Comparison of ENCODE assay signal across 8 cellular contexts in genomic region chr19:42270346-42271044, GRCh38. TPM values are rescaled to one million over a fixed set of nuclear protein-coding genes. Genes with fewer than 3 reads are reported as not detected.
DNase-seq lines count a peak whose midpoint lies in the region; ATAC-seq lines count a peak whose summit lies in the region.

No MANE protein-coding gene starts in this region.

- peaks cover 6% of the 10 kb centered on the region for H3K4me1 ChIP-seq in GM23248 (ENCODE audit: insufficient read depth)

- H3K27me3 ChIP-seq in GM23248 (replicated peaks; ENCODE audit: insufficient read depth) = no peaks in the 10 kb centered on the region

- no peaks in the 10 kb centered on the region for H3K9me2 ChIP-seq in GM23248 (ENCODE audit: insufficient read depth)

- H3K4me2 ChIP-seq in GM23248 (ENCODE audit: unreplicated experiment) = peak overlapping the region; percentile 95

- 1% methylated on average over 16 to 18 of the region's 18 CpGs for WGBS in GM23248 (ENCODE audit: low coverage in 1 of 2, low lambda C conversion rate in 2 of 2, missing lambda C conversion rate in 2 of 2), 2 experiments

- peak overlapping the region; percentile 99 for H3K27ac ChIP-seq in GM23248

- in situ Hi-C loops in ACHN (cut with HindIII; ENCODE audit: low pct_ligation_motif_present, low pct_unique_long_range_greater_than_20kb, low sequenced_read_pairs) = no loop called here
- in situ Hi-C loops in GM23248 (cut with MboI) = no loop called here

- peak overlapping the region; percentile 83 for H3K4me3 ChIP-seq in GM23248

- H4K20me1 ChIP-seq in GM23248 (ENCODE audit: insufficient read depth) = no peaks in the 10 kb centered on the region

- H3K36me3 ChIP-seq in GM23248 (ENCODE audit: low read depth) = no peaks in the 10 kb centered on the region

- peak overlapping the region; percentile 96 for H3K9ac ChIP-seq in GM23248

- H3F3A ChIP-seq in GM23248 (ENCODE audit: insufficient read depth) = peaks cover 17% of the 10 kb centered on the region

- peaks cover 55% of the 10 kb centered on the region for H3K79me2 ChIP-seq in GM23248 (ENCODE audit: insufficient read depth)

- ATAC-seq in HG02938 (IDR thresholded peaks at IDR 0.05; ENCODE audit: unreplicated experiment) = no peak

- H3K9me3 ChIP-seq in GM23248 (ENCODE audit: low read depth) = no peaks in the 10 kb centered on the region

- DNase-seq in ACHN (peak; percentile 62), GM23248 (peak; percentile 94), T-helper 2 cell (peak; percentile 28 to 96 (median 68)), astrocyte of the hippocampus (ENCODE audit: low read depth, low spot score) (peak; percentile 62), kidney tubule cell (ENCODE audit: low spot score) (peak; percentile 84), NCI-H2196 (lab: John Stamatoyannopoulos, UW; ENCODE audit: unreplicated experiment) (no peak)
- DNase-seq in stimulated activated CD4-positive, alpha-beta T cell treated with anti-CD3 and anti-CD28 coated beads, Interleukin-4, amount 100 ng/mL, for 4 hours = peak; percentile 58

- H2AFZ ChIP-seq in GM23248 = 0 out of 2 replicates have a peak overlapping the region, but pooled peaks have one; percentile 29

RNA-seq across cellular contexts. Expression of gene CIC, which starts 1.4 kb away (rescaled TPM):
- total RNA-seq in GM23248 (2014; rRNA removed; shearing (Covaris generic)) = 17.5 and 22.3 TPM in 2 replicates
- 7.8 and 8.3 TPM in 2 replicates for polyA plus RNA-seq in GM23248 (2016; fragmentation: Nextera tagmentation; extraction: Ambion mirVana)

RNA-seq across cellular contexts. Expression of gene ERF, which starts 15.6 kb away (rescaled TPM):
- 29.6 and 31.9 TPM in 2 replicates for total RNA-seq in GM23248 (2014; rRNA removed; shearing (Covaris generic))
- 21.2 and 24.7 TPM in 2 replicates for polyA plus RNA-seq in GM23248 (2016; fragmentation: Nextera tagmentation; extraction: Ambion mirVana)

RNA-seq across cellular contexts. Expression of gene GSK3A, which starts 28.1 kb away (rescaled TPM):
- 23.1 and 33.4 TPM in 2 replicates for total RNA-seq in GM23248 (2014; rRNA removed; shearing (Covaris generic))
- polyA plus RNA-seq in GM23248 (2016; fragmentation: Nextera tagmentation; extraction: Ambion mirVana) = 13.0 and 13.1 TPM in 2 replicates

RNA-seq across cellular contexts. Expression of gene PRR19, which starts 31.4 kb away (rescaled TPM):
- 1.1 TPM in 1 of 2 replicates, not detected in the other for total RNA-seq in GM23248 (2014; rRNA removed; shearing (Covaris generic))
- polyA plus RNA-seq in GM23248 (2016; fragmentation: Nextera tagmentation; extraction: Ambion mirVana) = 0.84 and 1.1 TPM in 2 replicates

RNA-seq across cellular contexts. Expression of gene PAFAH1B3, which starts 31.9 kb away (rescaled TPM):
- total RNA-seq in GM23248 (2014; rRNA removed; shearing (Covaris generic)) = 22.5 and 26.0 TPM in 2 replicates
- 19.4 and 22.1 TPM in 2 replicates for polyA plus RNA-seq in GM23248 (2016; fragmentation: Nextera tagmentation; extraction: Ambion mirVana)
